Comparison of ENCODE assay signal across 9 cellular contexts in the genomic region with DNA sequence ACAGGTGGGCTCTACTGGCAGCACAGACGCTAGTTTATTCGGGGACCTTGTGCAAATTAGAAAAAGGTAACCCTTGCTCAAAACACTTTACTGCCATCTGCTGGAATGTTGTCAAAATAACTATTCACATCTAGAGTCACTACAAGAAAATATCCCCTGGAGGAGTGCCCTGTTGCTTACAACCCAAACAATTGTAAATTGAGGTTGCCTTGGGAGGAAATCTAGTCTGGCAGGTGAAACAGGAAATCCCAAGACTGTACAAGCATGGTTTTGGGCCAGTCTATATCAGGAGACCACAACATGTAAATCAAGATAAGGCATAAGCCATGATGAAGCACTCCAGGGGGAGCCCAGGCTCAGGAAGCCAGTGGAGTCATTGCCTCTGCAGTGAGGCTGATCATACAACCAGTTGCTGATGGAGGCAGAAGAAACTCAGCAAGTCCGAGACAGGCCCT.
DNase-seq lines count a peak whose midpoint lies in the region; ATAC-seq and TF ChIP-seq lines count a peak whose summit lies in the region.
"Had no signal": no experiment of that assay in that cellular context is flagged by ENCODE, and none has a peak within 500 bp of the region (broad histone marks: within the 10 kb centered on the region; RNA-seq: fewer than 3 reads in every experiment).

No MANE protein-coding gene starts in this region.

- no peak overlapping the region for H3K27ac Mint-ChIP-seq in activated CD4-positive, alpha-beta T cell treated with anti-CD3 and anti-CD28 coated beads, Interleukin-2, amount 10 ng/mL, durations not matched to agents 7 days and 5 days
- no peak overlapping the region for H3K27ac Mint-ChIP-seq in activated T-helper 17 cell treated with anti-CD3 and anti-CD28 coated beads, Interleukin-2, amount 50 U/mL, for 72 hours
- no peak overlapping the region for H3K27ac Mint-ChIP-seq in type B pancreatic cell
- H3K27ac Mint-ChIP-seq: activated naive CD8-positive, alpha-beta T cell treated with anti-CD3 and anti-CD28 coated beads, Interleukin-2, amount 10 ng/mL, durations not matched to agents 7 days and 5 days had no signal

- POLR2A ChIA-PET in activated CD4-positive, alpha-beta T cell treated with anti-CD3 and anti-CD28 coated beads, Interleukin-2, amount 10 ng/mL, durations not matched to agents 7 days and 5 days (lab: Charles Lee), result no interaction called here

- peaks cover 12% of the 10 kb centered on the region for H3K27me3 Mint-ChIP-seq in activated CD4-positive, alpha-beta T cell treated with anti-CD3 and anti-CD28 coated beads, Interleukin-2, amount 10 ng/mL, durations not matched to agents 7 days and 5 days
- H3K27me3 Mint-ChIP-seq in activated T-helper 17 cell treated with anti-CD3 and anti-CD28 coated beads, Interleukin-2, amount 50 U/mL, for 72 hours, result peaks cover 3% of the 10 kb centered on the region
- H3K27me3 Mint-ChIP-seq in type B pancreatic cell, result peaks cover 44% of the 10 kb centered on the region

- H3K4me3 Mint-ChIP-seq in activated CD4-positive, alpha-beta T cell treated with anti-CD3 and anti-CD28 coated beads, Interleukin-2, amount 10 ng/mL, durations not matched to agents 7 days and 5 days, result no peak overlapping the region
- no peak overlapping the region for H3K4me3 Mint-ChIP-seq in activated T-helper 17 cell treated with anti-CD3 and anti-CD28 coated beads, Interleukin-2, amount 50 U/mL, for 72 hours
- H3K4me3 Mint-ChIP-seq in type B pancreatic cell, result no peak overlapping the region
- H3K4me3 Mint-ChIP-seq: activated naive CD8-positive, alpha-beta T cell treated with anti-CD3 and anti-CD28 coated beads, Interleukin-2, amount 10 ng/mL, durations not matched to agents 7 days and 5 days had no signal

- H3K4me1 Mint-ChIP-seq in activated CD4-positive, alpha-beta T cell treated with anti-CD3 and anti-CD28 coated beads, Interleukin-2, amount 10 ng/mL, durations not matched to agents 7 days and 5 days, result peaks cover 2% of the 10 kb centered on the region
- H3K4me1 Mint-ChIP-seq in activated T-helper 17 cell treated with anti-CD3 and anti-CD28 coated beads, Interleukin-2, amount 50 U/mL, for 72 hours, result peaks cover 6% of the 10 kb centered on the region
- peaks cover 6% of the 10 kb centered on the region for H3K4me1 Mint-ChIP-seq in type B pancreatic cell (ENCODE audit: unreplicated experiment)

- ATAC-seq in HG02885 (IDR thresholded peaks at IDR 0.05; ENCODE audit: poor library complexity, unreplicated experiment), result peak; percentile 57
- ATAC-seq in activated T-helper 17 cell treated with anti-CD3 and anti-CD28 coated beads, Interleukin-2, amount 50 U/mL, for 72 hours (replicated peaks), result peak; percentile 43

- DNase-seq in activated CD4-positive, alpha-beta T cell treated with anti-CD3 and anti-CD28 coated beads, Interleukin-2, amount 10 ng/mL, durations not matched to agents 7 days and 5 days, result peak; percentile 9
- no peak for DNase-seq in activated CD4-positive, alpha-beta T cell treated with anti-CD3 and anti-CD28 coated beads, Interleukin-2, amount 50 U/mL, for 4 hours
- DNase-seq in NCI-H2196 treated with DMSO at 0.1 percent for 48 hours (lab: John Stamatoyannopoulos, UW; ENCODE audit: unreplicated experiment) (peak; percentile 78), iPS-NIHi11 (ENCODE audit: low spot score) (peak; percentile 64), type B pancreatic cell (ENCODE audit: extremely low spot score, unreplicated experiment) (no peak), HK-2 (ENCODE audit: unreplicated experiment) (no peak)
- DNase-seq: activated naive CD8-positive, alpha-beta T cell treated with anti-CD3 and anti-CD28 coated beads, Interleukin-2, amount 10 ng/mL, durations not matched to agents 7 days and 5 days had no signal

- CTCF ChIA-PET in activated CD4-positive, alpha-beta T cell treated with anti-CD3 and anti-CD28 coated beads, Interleukin-2, amount 10 ng/mL, durations not matched to agents 7 days and 5 days (lab: Charles Lee), result no interaction called here

- no peaks in the 10 kb centered on the region for H3K9me3 Mint-ChIP-seq in activated CD4-positive, alpha-beta T cell treated with anti-CD3 and anti-CD28 coated beads, Interleukin-2, amount 10 ng/mL, durations not matched to agents 7 days and 5 days
- H3K9me3 Mint-ChIP-seq in activated T-helper 17 cell treated with anti-CD3 and anti-CD28 coated beads, Interleukin-2, amount 50 U/mL, for 72 hours, result no peaks in the 10 kb centered on the region
- no peaks in the 10 kb centered on the region for H3K9me3 Mint-ChIP-seq in type B pancreatic cell
- H3K9me3 Mint-ChIP-seq: activated naive CD8-positive, alpha-beta T cell treated with anti-CD3 and anti-CD28 coated beads, Interleukin-2, amount 10 ng/mL, durations not matched to agents 7 days and 5 days had no signal

- no peaks in the 10 kb centered on the region for H3K36me3 Mint-ChIP-seq in activated CD4-positive, alpha-beta T cell treated with anti-CD3 and anti-CD28 coated beads, Interleukin-2, amount 10 ng/mL, durations not matched to agents 7 days and 5 days (ENCODE audit: low read depth)
- no peaks in the 10 kb centered on the region for H3K36me3 Mint-ChIP-seq in activated T-helper 17 cell treated with anti-CD3 and anti-CD28 coated beads, Interleukin-2, amount 50 U/mL, for 72 hours (ENCODE audit: low read depth)
- no peaks in the 10 kb centered on the region for H3K36me3 Mint-ChIP-seq in type B pancreatic cell
- H3K36me3 Mint-ChIP-seq: activated naive CD8-positive, alpha-beta T cell treated with anti-CD3 and anti-CD28 coated beads, Interleukin-2, amount 10 ng/mL, durations not matched to agents 7 days and 5 days had no signal

- peak; percentile 74 for TF ChIP-seq CTCF in type B pancreatic cell (conservative IDR thresholded peaks at IDR 0.05)

Comparison
In these comparisons a context has a peak if more than half of its experiments do, and no peak if none do; other contexts are left out.
1. DNase-seq: peak in activated CD4-positive, alpha-beta T cell treated with anti-CD3 and anti-CD28 coated beads, Interleukin-2, amount 10 ng/mL, durations not matched to agents 7 days and 5 days (single experiment), NCI-H2196 treated with DMSO at 0.1 percent for 48 hours (single experiment) and iPS-NIHi11 (single experiment); none in activated CD4-positive, alpha-beta T cell treated with anti-CD3 and anti-CD28 coated beads, Interleukin-2, amount 50 U/mL, for 4 hours (0 of 2), type B pancreatic cell (single experiment) and HK-2 (single experiment).